ENCODE assay signal across 10 cellular contexts in the genomic region with DNA sequence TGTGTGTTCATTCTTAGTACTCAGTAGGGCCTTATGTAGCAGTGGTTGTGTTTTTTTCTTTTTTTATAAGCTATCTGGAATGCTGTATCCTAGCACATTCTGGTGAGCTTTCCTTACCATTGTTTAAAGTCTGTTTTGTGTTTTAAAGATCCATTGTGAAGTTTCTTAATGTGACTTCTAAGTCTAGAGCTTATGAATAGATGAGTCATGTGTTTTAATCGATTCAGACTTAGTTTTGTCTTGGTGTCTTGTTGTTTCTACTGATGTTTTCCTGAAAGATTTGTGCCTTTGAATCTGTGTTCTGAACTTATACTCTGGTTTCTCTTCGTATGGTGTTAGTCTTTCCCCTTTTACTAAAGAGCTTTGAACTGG. TPM values are rescaled to one million over a fixed set of nuclear protein-coding genes. Genes with fewer than 3 reads are reported as not detected.
DNase-seq lines count a peak whose midpoint lies in the region; ATAC-seq and TF ChIP-seq lines count a peak whose summit lies in the region.
"Had no signal": no experiment of that assay in that cellular context is flagged by ENCODE, and none has a peak within 500 bp of the region (broad histone marks: within the 10 kb centered on the region; RNA-seq: fewer than 3 reads in every experiment).

No MANE protein-coding gene starts in this region.

- no peak for TF ChIP-seq CTCF in right atrium auricular region (IDR thresholded peaks at IDR 0.05)
- no peak for TF ChIP-seq CTCF in upper lobe of right lung (IDR thresholded peaks at IDR 0.05)
- TF ChIP-seq CTCF in GM13976 (IDR thresholded peaks at IDR 0.05; ENCODE audit: borderline replicate concordance, control extremely low read depth, extremely low read depth, insufficient read depth, missing control alignments) = no peak

- H3K4me3 ChIP-seq in right atrium auricular region (no peak overlapping the region), upper lobe of right lung (no peak overlapping the region)

- H3K36me3 ChIP-seq in right atrium auricular region (no peaks in the 10 kb centered on the region), upper lobe of right lung (no peaks in the 10 kb centered on the region)

- intact Hi-C loops in Right ventricle myocardium superior (cut with DNase I) = no loop called here
- intact Hi-C loops in upper lobe of right lung (cut with DNase I) = no loop called here

- H3K27me3 Mint-ChIP-seq in activated naive CD8-positive, alpha-beta T cell treated with anti-CD3 and anti-CD28 coated beads, Interleukin-2, amount 10 ng/mL, durations not matched to agents 7 days and 5 days = no peaks in the 10 kb centered on the region

- H3K4me1 ChIP-seq in right atrium auricular region (peaks cover 0 to 86% of the 10 kb centered on the region in 2 donors), upper lobe of right lung (peaks cover 78% of the 10 kb centered on the region)
- H3K4me1 ChIP-seq: parathyroid adenoma had no signal

- H3K36me3 Mint-ChIP-seq in activated naive CD8-positive, alpha-beta T cell treated with anti-CD3 and anti-CD28 coated beads, Interleukin-2, amount 10 ng/mL, durations not matched to agents 7 days and 5 days = no peaks in the 10 kb centered on the region

- ATAC-seq in Right ventricle myocardium superior (ENCODE audit: poor library complexity) (no peak), upper lobe of right lung (no peak), HG03097 (IDR thresholded peaks at IDR 0.05; ENCODE audit: low FRiP score, unreplicated experiment) (no peak)
- no peak for ATAC-seq in activated naive CD8-positive, alpha-beta T cell treated with anti-CD3 and anti-CD28 coated beads, Interleukin-2, amount 10 ng/mL, durations not matched to agents 7 days and 5 days (ENCODE audit: low read depth)

- H3K4me1 Mint-ChIP-seq in activated naive CD8-positive, alpha-beta T cell treated with anti-CD3 and anti-CD28 coated beads, Interleukin-2, amount 10 ng/mL, durations not matched to agents 7 days and 5 days = peaks cover 61% of the 10 kb centered on the region

- DNase-seq in right atrium auricular region (ENCODE audit: low spot score) = no peak
- no peak for DNase-seq in Right ventricle myocardium superior
- no peak for DNase-seq in activated naive CD8-positive, alpha-beta T cell treated with anti-CD3 and anti-CD28 coated beads, Interleukin-2, amount 10 ng/mL, durations not matched to agents 7 days and 5 days
- peak; percentile 38 for DNase-seq in kidney tubule cell (ENCODE audit: low spot score)
- no peak for DNase-seq in upper lobe of right lung
- DNase-seq in GM13976 (ENCODE audit: low spot score) = no peak
- DNase-seq in NCI-H510A treated with DMSO at 0.1 percent for 48 hours (lab: John Stamatoyannopoulos, UW) = no peak

- in situ Hi-C loops in GM13976 (cut with MboI; ENCODE audit: low sequenced_read_pairs, unreplicated experiment) = loop anchor here (10.0 kb wide), 1 partner anchor 50 kb away; no protein-coding TSS in a partner anchor

- no peak overlapping the region for H3K4me3 Mint-ChIP-seq in activated naive CD8-positive, alpha-beta T cell treated with anti-CD3 and anti-CD28 coated beads, Interleukin-2, amount 10 ng/mL, durations not matched to agents 7 days and 5 days

- POLR2A ChIA-PET in activated naive CD8-positive, alpha-beta T cell treated with anti-CD3 and anti-CD28 coated beads, Interleukin-2, amount 10 ng/mL, durations not matched to agents 7 days and 5 days (lab: Charles Lee) = interaction anchor here (0.8 to 1.1 kb wide), 3 partner anchors 9 to 44 kb away, joined by 3 to 6 read pairs (median 4); no protein-coding TSS in a partner anchor

- H3K27me3 ChIP-seq in right atrium auricular region (no peaks in the 10 kb centered on the region), upper lobe of right lung (no peaks in the 10 kb centered on the region)

- no peaks in the 10 kb centered on the region for H3K9me3 Mint-ChIP-seq in activated naive CD8-positive, alpha-beta T cell treated with anti-CD3 and anti-CD28 coated beads, Interleukin-2, amount 10 ng/mL, durations not matched to agents 7 days and 5 days

- H3K27ac ChIP-seq in right atrium auricular region (peak overlapping the region; percentile 58 to 68), upper lobe of right lung (peak overlapping the region; percentile 48)
- H3K27ac ChIP-seq: parathyroid adenoma, RWPE1 had no signal

- no peaks in the 10 kb centered on the region for H3K9me3 ChIP-seq in right atrium auricular region
- H3K9me3 ChIP-seq in upper lobe of right lung = no peaks in the 10 kb centered on the region

- H3K27ac Mint-ChIP-seq in activated naive CD8-positive, alpha-beta T cell treated with anti-CD3 and anti-CD28 coated beads, Interleukin-2, amount 10 ng/mL, durations not matched to agents 7 days and 5 days = peak overlapping the region; percentile 13

RNA-seq across cellular contexts. Expression of gene AKAP13, which starts 24.5 kb away (rescaled TPM):
- total RNA-seq in right atrium auricular region (100 to 1,000 TPM; 293 to 339 TPM), Right ventricle myocardium superior (322 TPM), upper lobe of right lung (450 TPM)
- 100 to 1,000 TPM; 198 to 220 TPM for total RNA-seq in activated naive CD8-positive, alpha-beta T cell treated with anti-CD3 and anti-CD28 coated beads, Interleukin-2, amount 10 ng/mL, durations not matched to agents 7 days and 5 days
